In genomic region chr2:62074233-62074632, GRCh38 we compare ENCODE assay signal across 17 cellular contexts.
"Had no signal": no experiment of that assay in that cellular context is flagged by ENCODE, and none has a peak within 500 bp of the region (broad histone marks: within the 10 kb centered on the region; RNA-seq: fewer than 3 reads in every experiment).

No MANE protein-coding gene starts in this region.

- DNase-seq: activated CD4-positive, alpha-beta T cell treated with anti-CD3 and anti-CD28 coated beads for 48 hours; activated CD8-positive, alpha-beta memory T cell treated with anti-CD3 and anti-CD28 coated beads, Interleukin-2, amount 50 U/mL, for 48 hours; activated CD8-positive, alpha-beta T cell treated with anti-CD3 and anti-CD28 coated beads, Interleukin-2, amount 10 ng/mL, durations not matched to agents 7 days and 5 days; activated naive CD8-positive, alpha-beta T cell treated with anti-CD3 and anti-CD28 coated beads, Interleukin-2, amount 10 ng/mL, durations not matched to agents 7 days and 5 days; anterior cingulate cortex; dorsolateral prefrontal cortex; head of caudate nucleus; kidney glomerular epithelial cell; occipital lobe; right lobe of liver; stimulated activated naive B cell treated with anti-CD40 and anti-IgM and Interleukin-4, amounts not matched to agents 10 μg/mL and 1 μg/mL and 100 μg/mL, for 72 hours; substantia nigra; transverse colon had no signal

- ATAC-seq: activated CD8-positive, alpha-beta T cell treated with anti-CD3 and anti-CD28 coated beads, Interleukin-2, amount 10 ng/mL, durations not matched to agents 7 days and 5 days; esophagus mucosa; natural killer cell treated with Interleukin-12 subunit alpha and Interleukin-12 subunit beta and Interleukin-15 and Interleukin-18, amount 100 ng/mL, for 72 hours; right lobe of liver had no signal

- H3K4me3 ChIP-seq: dorsolateral prefrontal cortex, lung, prostate gland, right lobe of liver, transverse colon had no signal
